Comparison of ENCODE assay signal across 8 cellular contexts in the genomic region with DNA sequence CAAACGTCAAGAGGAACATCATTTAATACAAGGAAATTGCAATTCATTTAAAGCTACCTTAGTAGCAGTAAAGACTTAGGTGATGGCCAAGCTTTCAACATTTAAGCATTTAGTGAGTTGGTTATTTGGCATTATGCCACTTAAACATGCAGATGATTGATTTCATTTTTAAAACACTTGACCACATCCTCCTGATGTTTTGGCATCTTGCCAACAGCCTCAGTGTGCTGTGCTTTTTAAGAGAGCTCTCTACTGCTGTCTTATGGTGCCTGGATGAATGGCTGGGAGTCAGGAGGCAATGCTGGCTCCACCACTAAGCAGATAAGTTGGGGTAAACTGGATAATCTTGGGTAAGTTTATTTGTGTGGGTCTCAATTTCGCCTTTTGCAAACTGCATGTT.
DNase-seq lines count a peak whose midpoint lies in the region; ATAC-seq and TF ChIP-seq lines count a peak whose summit lies in the region.

No MANE protein-coding gene starts in this region.

- H3K79me2 ChIP-seq in PC-3 (ENCODE audit: low read length): no peaks in the 10 kb centered on the region

- POLR2A ChIA-PET in PC-3 (lab: Charles Lee; ENCODE audit: unreplicated experiment) (no interaction called here), GM10248 (lab: Yijun Ruan, JAX) (no interaction called here)

- no peaks in the 10 kb centered on the region for H3K9me2 ChIP-seq in PC-3 (replicated peaks; ENCODE audit: low read length)

- H3F3A ChIP-seq in PC-3 (ENCODE audit: low read length, unreplicated experiment): no peaks in the 10 kb centered on the region

- no peaks in the 10 kb centered on the region for H3K36me3 ChIP-seq in PC-3 (ENCODE audit: low read depth, low read length)

- no peak overlapping the region for H3K4me2 ChIP-seq in PC-3 (ENCODE audit: low read length)

- intact Hi-C loops in PC-3 (cut with micrococcal nuclease): loop anchor here (5.0 kb wide), 1 partner anchor 187 kb away; no protein-coding TSS in a partner anchor

- no peaks in the 10 kb centered on the region for H3K27me3 ChIP-seq in PC-3 (ENCODE audit: low read length)

- H3K27ac ChIP-seq in PC-3 (ENCODE audit: low read length): no peak overlapping the region

- no TSS peak for BruUV-seq in PC-3 (replicated peaks; lab: Mats Ljungman, UMichigan)

- TF ChIP-seq CTCF in PC-3 (conservative IDR thresholded peaks at IDR 0.05; ENCODE audit: low read depth, low read length): peak; percentile 48; the same call in 1 of the 2 replicates
- no peak for TF ChIP-seq CTCF in glutamatergic neuron (IDR thresholded peaks at IDR 0.05; ENCODE audit: partially characterized antibody, unreplicated experiment)
- TF ChIP-seq CTCF in GM10248 (IDR thresholded peaks at IDR 0.05; ENCODE audit: control extremely low read depth, extremely low read depth, low read depth, missing control alignments): no peak

- no peak overlapping the region for H2AFZ ChIP-seq in PC-3 (ENCODE audit: low read length)

- 0 out of 2 replicates have a peak, but pooled peaks cover 4% of the 10 kb centered on the region for H3K4me1 ChIP-seq in PC-3 (ENCODE audit: insufficient read depth, low read length)

- H3K27me3 Mint-ChIP-seq in activated T-cell treated with anti-CD3 and anti-CD28 coated beads, Interleukin-2, amount 50 U/mL, for 72 hours (ENCODE audit: low read depth): no peaks in the 10 kb centered on the region
- H3K27me3 Mint-ChIP-seq in glutamatergic neuron (ENCODE audit: unreplicated experiment): no peaks in the 10 kb centered on the region

- H3K9me3 Mint-ChIP-seq in activated T-cell treated with anti-CD3 and anti-CD28 coated beads, Interleukin-2, amount 50 U/mL, for 72 hours: no peaks in the 10 kb centered on the region
- H3K9me3 Mint-ChIP-seq in glutamatergic neuron (ENCODE audit: unreplicated experiment): no peaks in the 10 kb centered on the region

- peak overlapping the region; percentile 9 to 37 for H3K4me3 Mint-ChIP-seq in activated T-cell treated with anti-CD3 and anti-CD28 coated beads, Interleukin-2, amount 50 U/mL, for 72 hours
- H3K4me3 Mint-ChIP-seq in glutamatergic neuron (ENCODE audit: unreplicated experiment): no peak overlapping the region

- no peak overlapping the region for H3K9ac ChIP-seq in PC-3 (ENCODE audit: low read length)

- no peaks in the 10 kb centered on the region for H4K20me1 ChIP-seq in PC-3 (ENCODE audit: low read length)

- H3K9me3 ChIP-seq in PC-3 (ENCODE audit: low read length): no peaks in the 10 kb centered on the region

- DNase-seq in A172 (ENCODE audit: low spot score) (peak; percentile 79), PC-3 (peak; percentile 82), glutamatergic neuron (peak; percentile 17), GM10248 (ENCODE audit: extremely low spot score) (no peak)
- peak; percentile 79 for DNase-seq in activated T-cell treated with anti-CD3 and anti-CD28 coated beads, Interleukin-2, amount 50 U/mL, for 72 hours
- DNase-seq in stimulated activated CD8-positive, alpha-beta memory T cell treated with anti-CD3 and anti-CD28 coated beads, Interleukin-12 subunit alpha, Interleukin-12 subunit beta, amount 100 ng/mL, for 1 hour (ENCODE audit: low read depth): peak; percentile 53

- peaks cover 47% of the 10 kb centered on the region for H3K4me1 Mint-ChIP-seq in activated T-cell treated with anti-CD3 and anti-CD28 coated beads, Interleukin-2, amount 50 U/mL, for 72 hours (ENCODE audit: low read depth)
- H3K4me1 Mint-ChIP-seq in glutamatergic neuron (ENCODE audit: low read depth, unreplicated experiment): peaks cover 45% of the 10 kb centered on the region

- peaks cover 0 to 1% of the 10 kb centered on the region in 2 donors for H3K36me3 Mint-ChIP-seq in activated T-cell treated with anti-CD3 and anti-CD28 coated beads, Interleukin-2, amount 50 U/mL, for 72 hours (ENCODE audit: insufficient read depth in 2 of 2)
- H3K36me3 Mint-ChIP-seq in glutamatergic neuron (ENCODE audit: unreplicated experiment): no peaks in the 10 kb centered on the region

- CTCF ChIA-PET in PC-3 (lab: Charles Lee) (no interaction called here), GM10248 (lab: Yijun Ruan, JAX) (interaction anchor here (1.5 kb wide), 1 partner anchor 10 kb away, joined by 4 read pairs; no protein-coding TSS in a partner anchor)

- peak; percentile 92 for ATAC-seq in GM18909 (IDR thresholded peaks at IDR 0.05; ENCODE audit: poor library complexity, unreplicated experiment)
- peak; percentile 77 for ATAC-seq in HG03442 (IDR thresholded peaks at IDR 0.05; ENCODE audit: unreplicated experiment)
- ATAC-seq in PC-3: peak; percentile 46; the same call in 1 of the 2 replicates
- ATAC-seq in activated T-cell treated with anti-CD3 and anti-CD28 coated beads, Interleukin-2, amount 50 U/mL, for 72 hours (replicated peaks in 1 of 2): peak; percentile 92 to 93

- H3K27ac Mint-ChIP-seq in activated T-cell treated with anti-CD3 and anti-CD28 coated beads, Interleukin-2, amount 50 U/mL, for 72 hours: peak overlapping the region; percentile 48
- no peak overlapping the region for H3K27ac Mint-ChIP-seq in glutamatergic neuron (ENCODE audit: unreplicated experiment)

- no peak overlapping the region for H3K4me3 ChIP-seq in PC-3 (ENCODE audit: low read length)
